7 cellular contexts compared by ENCODE assay signal in genomic region chr13:105871768-105872167, GRCh38.
"Had no signal": no experiment of that assay in that cellular context is flagged by ENCODE, and none has a peak within 500 bp of the region (broad histone marks: within the 10 kb centered on the region; RNA-seq: fewer than 3 reads in every experiment).

No MANE protein-coding gene starts in this region.

- H3K36me3 Mint-ChIP-seq: IgD-negative memory B cell had no signal

- ATAC-seq: HepG2 had no signal

- DNase-seq: GOT3, H9, HCEC 1CT, KBM-7 had no signal

- H3K27me3 Mint-ChIP-seq: IgD-negative memory B cell had no signal

- H3K9me3 Mint-ChIP-seq: H9 had no signal

- H3K27ac ChIP-seq: HL-60 had no signal

- H3K27ac Mint-ChIP-seq: H9, IgD-negative memory B cell had no signal

- H3K4me1 Mint-ChIP-seq: IgD-negative memory B cell had no signal

- H3K4me3 Mint-ChIP-seq: H9, IgD-negative memory B cell had no signal
